In genomic region chr19:3028305-3029069, GRCh38 we compare ENCODE assay signal across 8 cellular contexts. TPM values are rescaled to one million over a fixed set of nuclear protein-coding genes. Genes with fewer than 3 reads are reported as not detected.
DNase-seq lines count a peak whose midpoint lies in the region; ATAC-seq and TF ChIP-seq lines count a peak whose summit lies in the region.

No MANE protein-coding gene starts in this region.

- no peaks in the 10 kb centered on the region for H3K9me3 Mint-ChIP-seq in activated naive CD4-positive, alpha-beta T cell treated with anti-CD3 and anti-CD28 coated beads for 36 hours

- ATAC-seq in lower lobe of right lung, result peak; percentile 63 to 67

- H3K4me3 ChIP-seq in breast epithelium, result peak overlapping the region; percentile 70 to 72 (median 71)
- H3K4me3 ChIP-seq in lower lobe of right lung, result peak overlapping the region; percentile 64
- H3K4me3 ChIP-seq in uterus, result peak overlapping the region; percentile 52 to 86

- H3K27me3 ChIP-seq in breast epithelium, result no peaks in the 10 kb centered on the region
- H3K27me3 ChIP-seq in lower lobe of right lung (ENCODE audit: low read depth), result peaks cover 4% of the 10 kb centered on the region
- H3K27me3 ChIP-seq in uterus, result no peaks in the 10 kb centered on the region

- H3K4me3 Mint-ChIP-seq in activated naive CD4-positive, alpha-beta T cell treated with anti-CD3 and anti-CD28 coated beads for 36 hours, result peak overlapping the region; percentile 63

- H3K36me3 Mint-ChIP-seq in activated naive CD4-positive, alpha-beta T cell treated with anti-CD3 and anti-CD28 coated beads for 36 hours (ENCODE audit: low read depth), result no peaks in the 10 kb centered on the region

- CTCF ChIA-PET in activated naive CD4-positive, alpha-beta T cell treated with anti-CD3 and anti-CD28 coated beads for 36 hours (lab: Charles Lee), result interaction anchor here (0.6 to 1.3 kb wide), 2 partner anchors 62 to 66 kb away, joined by 3 to 5 read pairs; no protein-coding TSS in a partner anchor

- no peak overlapping the region for H3K27ac Mint-ChIP-seq in activated naive CD4-positive, alpha-beta T cell treated with anti-CD3 and anti-CD28 coated beads for 36 hours

- intact Hi-C loops in activated naive CD4-positive, alpha-beta T cell treated with anti-CD3 and anti-CD28 coated beads for 36 hours (cut with micrococcal nuclease), result no loop called here
- intact Hi-C loops in breast epithelium (cut with DNase I; ENCODE audit: low total_unique reads), result no loop called here
- intact Hi-C loops in lower lobe of right lung (cut with DNase I), result no loop called here
- intact Hi-C loops in uterus (cut with DNase I; ENCODE audit: low total_unique reads), result no loop called here

- H3K9me3 ChIP-seq in breast epithelium (no peaks in the 10 kb centered on the region), lower lobe of right lung (no peaks in the 10 kb centered on the region), uterus (no peaks in the 10 kb centered on the region)

- H3K36me3 ChIP-seq in breast epithelium (no peaks in the 10 kb centered on the region), lower lobe of right lung (no peaks in the 10 kb centered on the region), uterus (no peaks in the 10 kb centered on the region)

- H3K27ac ChIP-seq in breast epithelium (peak overlapping the region; percentile 79 to 87), lower lobe of right lung (peak overlapping the region; percentile 56), uterus (peak overlapping the region; percentile 70 to 80)

- H3K4me1 Mint-ChIP-seq in activated naive CD4-positive, alpha-beta T cell treated with anti-CD3 and anti-CD28 coated beads for 36 hours (ENCODE audit: low read depth), result peaks cover 23% of the 10 kb centered on the region

- no peak for DNase-seq in activated naive CD4-positive, alpha-beta T cell treated with anti-CD3 and anti-CD28 coated beads for 36 hours
- no peak for DNase-seq in activated naive CD4-positive, alpha-beta T cell (lab: John Stamatoyannopoulos, UW)
- DNase-seq in breast epithelium (ENCODE audit: low spot score in 2 of 2) (peak in 1 of 2 donors; percentile 38), lower lobe of right lung (no peak), uterus (peak in 1 of 2 donors; percentile 39), HPDE6-E6E7 (ENCODE audit: extremely low spot score) (no peak), NCI-H82 (lab: John Stamatoyannopoulos, UW) (no peak)
- DNase-seq in central memory CD4-positive, alpha-beta T cell, result no peak

- TF ChIP-seq POLR2A in breast epithelium (IDR thresholded peaks at IDR 0.05) (no peak), uterus (IDR thresholded peaks at IDR 0.05) (no peak)

- H3K27me3 Mint-ChIP-seq in activated naive CD4-positive, alpha-beta T cell treated with anti-CD3 and anti-CD28 coated beads for 36 hours (ENCODE audit: low read depth), result no peaks in the 10 kb centered on the region

- H3K4me1 ChIP-seq in breast epithelium (peaks cover 0 to 6% of the 10 kb centered on the region in 2 donors), lower lobe of right lung (peaks cover 13% of the 10 kb centered on the region), uterus (peaks cover 0 to 7% of the 10 kb centered on the region in 2 donors)

- TF ChIP-seq CTCF in breast epithelium (IDR thresholded peaks at IDR 0.05), result no peak
- TF ChIP-seq CTCF in lower lobe of right lung (IDR thresholded peaks at IDR 0.05), result no peak
- no peak for TF ChIP-seq CTCF in uterus (IDR thresholded peaks at IDR 0.05)

RNA-seq across cellular contexts. Expression of gene TLE2, which starts 0.6 kb away (rescaled TPM):
- total RNA-seq in activated naive CD4-positive, alpha-beta T cell treated with anti-CD3 and anti-CD28 coated beads for 36 hours, result 1 to 10 TPM; 6.5 to 7.2 TPM
- total RNA-seq in breast epithelium (10 to 100 TPM; 25.3 to 65.6 (median 35.1) TPM), lower lobe of right lung (42.7 TPM), uterus (100 to 1,000 TPM in 1 of 4 donors, 10 to 100 TPM in 3; 24.9 to 102 (median 62.3) TPM)

RNA-seq across cellular contexts. Expression of gene TLE5, which starts 33.8 kb away (rescaled TPM):
- total RNA-seq in activated naive CD4-positive, alpha-beta T cell treated with anti-CD3 and anti-CD28 coated beads for 36 hours, result 100 to 1,000 TPM; 326 to 354 TPM
- total RNA-seq in breast epithelium (100 to 1,000 TPM; 329 to 407 (median 397) TPM), lower lobe of right lung (413 TPM), uterus (100 to 1,000 TPM in 3 of 4 donors, 10 to 100 TPM in 1; 86.1 to 644 (median 429) TPM)

RNA-seq across cellular contexts. Expression of gene TLE6, which starts 51.1 kb away (rescaled TPM):
- total RNA-seq in activated naive CD4-positive, alpha-beta T cell treated with anti-CD3 and anti-CD28 coated beads for 36 hours, result 1 to 10 TPM in 1 of 2 experiments, under 1 TPM in 1; 0.52 to 1.6 TPM
- total RNA-seq in breast epithelium, result 1 to 10 TPM; 1.6 to 4.3 (median 3.2) TPM
- total RNA-seq in lower lobe of right lung, result 4.2 TPM
- total RNA-seq in uterus, result 1 to 10 TPM in 2 of 4 donors, under 1 TPM in 1, not detected in 1; 0.46 to 3.5 (median 1.1) TPM
